1 cellular context compared by ENCODE assay signal in genomic region chr16:1308977-1309885, GRCh38.
TF ChIP-seq lines count a peak whose summit lies in the region.

Gene UBE2I (plus strand): TSS chr16:1309636. CDS start chr16:1314031, 4,395 bp downstream.

TF ChIP-seq in HepG2, 621 proteins besides CTCF, POLR2A, EP300 and RAD21 (continued from another document and continues in another):
- TF ChIP-seq ZNF704 (CRISPR knock-in tag; IDR thresholded peaks at IDR 0.05; ENCODE audit: borderline replicate concordance) (0 out of 2 replicates have a peak, but pooled peaks have one; percentile 46), SNAPC5 (CRISPR knock-in tag; IDR thresholded peaks at IDR 0.05; ENCODE audit: borderline replicate concordance) (no peak), ZBTB7B (CRISPR knock-in tag; IDR thresholded peaks at IDR 0.05) (peak; percentile 53; the same call in 1 of the 2 replicates), CEBPG (CRISPR knock-in tag; IDR thresholded peaks at IDR 0.05) (no peak), ZNF225 (CRISPR knock-in tag; IDR thresholded peaks at IDR 0.05) (peak; percentile 81; the same call in 1 of the 2 replicates), MIER3 (CRISPR knock-in tag; IDR thresholded peaks at IDR 0.05; ENCODE audit: borderline replicate concordance) (peak; percentile 26; the same call in 1 of the 2 replicates), ZBTB4 (CRISPR knock-in tag; IDR thresholded peaks at IDR 0.05; ENCODE audit: borderline replicate concordance) (no peak), ZNF614 (CRISPR knock-in tag; IDR thresholded peaks at IDR 0.05; ENCODE audit: borderline replicate concordance) (no peak), PBX3 (CRISPR knock-in tag; IDR thresholded peaks at IDR 0.05; ENCODE audit: borderline replicate concordance) (no peak), FOXA1 (IDR thresholded peaks at IDR 0.05) (no peak), FOXA1 (CRISPR knock-in tag; IDR thresholded peaks at IDR 0.05) (no peak), ZBTB21 (CRISPR knock-in tag; IDR thresholded peaks at IDR 0.05) (peak; percentile 24; the same call in 1 of the 2 replicates), YEATS2 (CRISPR knock-in tag; IDR thresholded peaks at IDR 0.05; ENCODE audit: borderline replicate concordance) (peak; percentile 99), ZNF780A (CRISPR knock-in tag; IDR thresholded peaks at IDR 0.05) (no peak), MAFK (conservative IDR thresholded peaks at IDR 0.05 in 1 of 2, IDR thresholded peaks at IDR 0.05 in 1 of 2; ENCODE audit: low read length in 2 of 2) (no peak), SRSF1 (optimal IDR thresholded peaks at IDR 0.05; ENCODE audit: low read depth, low read length) (no peak), PAXIP1 (CRISPR knock-in tag; conservative IDR thresholded peaks at IDR 0.05) (peak; percentile 50; the same call in 1 of the 2 replicates), ZBTB49 (CRISPR knock-in tag; IDR thresholded peaks at IDR 0.05; ENCODE audit: borderline replicate concordance) (peak; percentile 74; the same call in 1 of the 2 replicates), NCOR1 (IDR thresholded peaks at IDR 0.05; ENCODE audit: borderline replicate concordance, low read length) (peak; percentile 40; the same call in 1 of the 2 replicates), RBM22 (optimal IDR thresholded peaks at IDR 0.05; ENCODE audit: low read length) (no peak), PATZ1 (CRISPR knock-in tag; IDR thresholded peaks at IDR 0.05) (peak; percentile 80), ZNF580 (CRISPR knock-in tag; IDR thresholded peaks at IDR 0.05; ENCODE audit: borderline replicate concordance, low read depth) (no peak), GTF2F1 (IDR thresholded peaks at IDR 0.05; ENCODE audit: low read length) (no peak), ZNF83 (CRISPR knock-in tag; IDR thresholded peaks at IDR 0.05; ENCODE audit: borderline replicate concordance) (0 out of 2 replicates have a peak, but pooled peaks have one; percentile 38), ZNF616 (CRISPR knock-in tag; IDR thresholded peaks at IDR 0.05; ENCODE audit: low read depth) (no peak), ZNF121 (CRISPR knock-in tag; IDR thresholded peaks at IDR 0.05) (no peak), USF2 (IDR thresholded peaks at IDR 0.05; ENCODE audit: low read depth, low read length) (no peak), USF2 (CRISPR knock-in tag; IDR thresholded peaks at IDR 0.05; ENCODE audit: borderline replicate concordance) (no peak), ZNF841 (CRISPR knock-in tag; IDR thresholded peaks at IDR 0.05; ENCODE audit: borderline replicate concordance) (no peak), PRMT3 (CRISPR knock-in tag; IDR thresholded peaks at IDR 0.05; ENCODE audit: borderline replicate concordance, low read depth) (no peak), NR0B2 (CRISPR knock-in tag; IDR thresholded peaks at IDR 0.05) (peak; percentile 39; the same call in 1 of the 2 replicates), ZFP1 (CRISPR knock-in tag; IDR thresholded peaks at IDR 0.05) (peak; percentile 37; the same call in 1 of the 2 replicates), ZC3H4 (CRISPR knock-in tag; IDR thresholded peaks at IDR 0.05; ENCODE audit: borderline replicate concordance) (0 out of 2 replicates have a peak, but pooled peaks have one; percentile 32)
